In the genomic region with DNA sequence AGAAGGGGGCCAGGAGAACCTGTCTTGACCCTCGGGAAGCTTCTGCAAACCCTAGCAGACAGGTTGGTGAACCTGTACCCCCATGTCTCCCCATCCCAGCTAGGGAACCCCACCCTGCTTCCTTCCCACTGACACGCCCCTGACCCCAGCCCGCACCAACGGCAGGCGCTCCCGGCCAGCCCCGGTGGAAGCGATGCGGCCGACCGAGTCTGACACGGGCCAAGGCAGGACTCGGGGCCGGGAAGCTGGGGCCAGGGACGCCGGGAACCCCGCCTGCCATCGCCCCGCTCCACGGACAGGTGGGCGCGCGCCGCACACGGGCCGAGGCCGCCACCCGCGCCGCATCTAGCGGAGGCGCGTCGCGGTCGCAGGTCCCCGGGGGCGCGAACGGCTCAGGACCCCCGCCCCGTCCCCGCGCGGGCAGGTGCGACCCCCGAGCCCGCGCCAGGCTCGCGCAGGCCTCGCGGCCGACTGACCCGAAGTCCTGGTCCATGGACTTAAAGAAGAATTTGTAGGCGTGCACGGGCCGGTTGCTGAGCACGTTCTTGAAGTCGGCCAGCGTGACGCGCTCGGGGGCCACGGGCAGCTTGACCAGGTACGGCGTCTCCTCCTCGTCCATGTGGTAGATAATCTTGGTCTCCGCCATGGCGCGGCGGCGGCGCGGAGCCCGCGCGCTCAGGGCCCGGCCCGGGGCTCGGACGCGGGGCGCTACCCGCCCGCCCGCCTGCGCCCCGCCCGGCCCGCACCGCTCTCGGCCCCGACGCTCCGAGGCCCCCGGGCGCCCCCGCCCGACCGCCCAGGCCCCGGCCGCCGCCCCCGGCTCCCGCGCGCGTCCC, we compare ENCODE assay signal across 8 cellular contexts. TPM values are rescaled to one million over a fixed set of nuclear protein-coding genes. Genes with fewer than 3 reads are reported as not detected.
DNase-seq lines count a peak whose midpoint lies in the region; ATAC-seq and TF ChIP-seq lines count a peak whose summit lies in the region.

No MANE protein-coding gene starts in this region.

- no peak for DNase-seq in activated naive CD4-positive, alpha-beta T cell (lab: John Stamatoyannopoulos, UW)
- no peak for DNase-seq in activated naive CD8-positive, alpha-beta T cell treated with anti-CD3 and anti-CD28 coated beads, Interleukin-2, amount 50 U/mL, for 24 hours
- DNase-seq in iris pigment epithelial cell (ENCODE audit: low read depth) (peak; percentile 61), stomach (no peak), cerebellar cortex (ENCODE audit: low spot score) (no peak), islet precursor cell (no peak)

- no peaks in the 10 kb centered on the region for H3K9me3 ChIP-seq in stomach

- peak; percentile 35 for ATAC-seq in HG03442 (IDR thresholded peaks at IDR 0.05; ENCODE audit: unreplicated experiment)
- peak; percentile 9 for ATAC-seq in activated naive CD8-positive, alpha-beta T cell treated with anti-CD3 and anti-CD28 coated beads, Interleukin-2, amount 50 U/mL, for 24 hours

- peaks cover 3% of the 10 kb centered on the region for H3K27me3 Mint-ChIP-seq in activated naive CD4-positive, alpha-beta T cell treated with anti-CD3 and anti-CD28 coated beads, Interleukin-2, amount 50 U/mL, for 24 hours
- H3K27me3 Mint-ChIP-seq in activated naive CD8-positive, alpha-beta T cell treated with anti-CD3 and anti-CD28 coated beads, Interleukin-2, amount 50 U/mL, for 24 hours = peaks cover 12% of the 10 kb centered on the region

- H3K4me3 Mint-ChIP-seq in activated naive CD4-positive, alpha-beta T cell treated with anti-CD3 and anti-CD28 coated beads, Interleukin-2, amount 50 U/mL, for 24 hours = peak overlapping the region; percentile 78
- H3K4me3 Mint-ChIP-seq in activated naive CD8-positive, alpha-beta T cell treated with anti-CD3 and anti-CD28 coated beads, Interleukin-2, amount 50 U/mL, for 24 hours = peak overlapping the region; percentile 77

- peak overlapping the region; percentile 82 to 92 (median 86) for H3K27ac ChIP-seq in stomach

- 0 to 1% (median 1%) methylated on average over 1 to 109 of the region's 109 CpGs for WGBS in stomach, 5 donors

- H3K4me3 ChIP-seq in stomach = peak overlapping the region; percentile 63 to 74 (median 72)

- peaks cover 0 to 9% (median 4%) of the 10 kb centered on the region in 4 donors for H3K36me3 ChIP-seq in stomach

- no peaks in the 10 kb centered on the region for H3K36me3 Mint-ChIP-seq in activated naive CD4-positive, alpha-beta T cell treated with anti-CD3 and anti-CD28 coated beads, Interleukin-2, amount 50 U/mL, for 24 hours
- H3K36me3 Mint-ChIP-seq in activated naive CD8-positive, alpha-beta T cell treated with anti-CD3 and anti-CD28 coated beads, Interleukin-2, amount 50 U/mL, for 24 hours (ENCODE audit: low read depth) = no peaks in the 10 kb centered on the region

- H3K4me1 ChIP-seq in stomach = peaks cover 59 to 73% (median 72%) of the 10 kb centered on the region in 4 donors

- intact Hi-C loops in stomach (cut with DNase I; ENCODE audit: low total_unique reads) = no loop called here

- peaks cover 26% of the 10 kb centered on the region for H3K4me1 Mint-ChIP-seq in activated naive CD4-positive, alpha-beta T cell treated with anti-CD3 and anti-CD28 coated beads, Interleukin-2, amount 50 U/mL, for 24 hours
- peaks cover 23% of the 10 kb centered on the region for H3K4me1 Mint-ChIP-seq in activated naive CD8-positive, alpha-beta T cell treated with anti-CD3 and anti-CD28 coated beads, Interleukin-2, amount 50 U/mL, for 24 hours

- no peak for TF ChIP-seq CTCF in stomach (IDR thresholded peaks at IDR 0.05)

- H3K9me3 Mint-ChIP-seq in activated naive CD4-positive, alpha-beta T cell treated with anti-CD3 and anti-CD28 coated beads, Interleukin-2, amount 50 U/mL, for 24 hours = no peaks in the 10 kb centered on the region
- no peaks in the 10 kb centered on the region for H3K9me3 Mint-ChIP-seq in activated naive CD8-positive, alpha-beta T cell treated with anti-CD3 and anti-CD28 coated beads, Interleukin-2, amount 50 U/mL, for 24 hours

- peak overlapping the region; percentile 70 for H3K27ac Mint-ChIP-seq in activated naive CD4-positive, alpha-beta T cell treated with anti-CD3 and anti-CD28 coated beads, Interleukin-2, amount 50 U/mL, for 24 hours
- peak overlapping the region; percentile 31 for H3K27ac Mint-ChIP-seq in activated naive CD8-positive, alpha-beta T cell treated with anti-CD3 and anti-CD28 coated beads, Interleukin-2, amount 50 U/mL, for 24 hours

- no peak for TF ChIP-seq EP300 in stomach (IDR thresholded peaks at IDR 0.05)

- H3K27me3 ChIP-seq in stomach = peaks cover 0 to 23% (median 11%) of the 10 kb centered on the region in 3 donors

- TF ChIP-seq POLR2A in stomach (IDR thresholded peaks at IDR 0.05) = no peak

RNA-seq across cellular contexts. Expression of a gene that starts 0.6 kb away (rescaled TPM):
- 100 to 1,000 TPM in 3 of 5 donors, 10 to 100 TPM in 2; 41.3 to 229 (median 143) TPM for total RNA-seq in stomach
- polyA plus RNA-seq in stomach = 10 to 100 TPM; 47.4 to 80.4 (median 64.0) TPM

RNA-seq across cellular contexts. Expression of a gene that starts 9.7 kb away (rescaled TPM):
- total RNA-seq in stomach = 100 to 1,000 TPM in 2 of 5 donors, 10 to 100 TPM in 3; 28.8 to 203 (median 65.6) TPM
- 10 to 100 TPM; 23.3 to 33.8 (median 23.6) TPM for polyA plus RNA-seq in stomach

RNA-seq across cellular contexts. Expression of a gene that starts 17.6 kb away (rescaled TPM):
- total RNA-seq in stomach = 10 to 100 TPM in 1 of 5 donors, under 1 TPM in 2, not detected in 2; 0.37 to 11.7 (median 0.43) TPM
- polyA plus RNA-seq in stomach = under 1 TPM in 2 of 3 donors, not detected in 1; 0.10 to 0.31 TPM

RNA-seq across cellular contexts. Expression of a gene that starts 24.0 kb away (rescaled TPM):
- 100 to 1,000 TPM in 1 of 5 donors, 10 to 100 TPM in 2, 1 to 10 TPM in 2; 6.6 to 226 (median 12.3) TPM for total RNA-seq in stomach
- 10 to 100 TPM; 17.3 to 49.1 (median 28.4) TPM for polyA plus RNA-seq in stomach

RNA-seq across cellular contexts. Expression of a gene that starts 24.2 kb away (rescaled TPM):
- total RNA-seq in stomach = 100 to 1,000 TPM in 4 of 5 donors, 10 to 100 TPM in 1; 59.5 to 520 (median 192) TPM
- polyA plus RNA-seq in stomach = 100 to 1,000 TPM; 113 to 151 (median 134) TPM
